In genomic region chr2:43041661-43042360, GRCh38 we compare ENCODE assay signal across 1 cellular context.
TF ChIP-seq lines count a peak whose summit lies in the region.

No MANE protein-coding gene starts in this region.

TF ChIP-seq in K562, 482 proteins besides CTCF, POLR2A, EP300 and RAD21 (continued from another document and continues in another):
- no peak for TF ChIP-seq KLF10 (CRISPR knock-in tag; IDR thresholded peaks at IDR 0.05)
- no peak for TF ChIP-seq BRF1 (IDR thresholded peaks at IDR 0.05; ENCODE audit: borderline replicate concordance, extremely low read depth, insufficient read length)
- TF ChIP-seq ZNF780A (CRISPR knock-in tag; IDR thresholded peaks at IDR 0.05), result no peak
- peak; percentile 91 for TF ChIP-seq ARID1B (IDR thresholded peaks at IDR 0.05)
- no peak for TF ChIP-seq CEBPZ (IDR thresholded peaks at IDR 0.05; ENCODE audit: borderline replicate concordance, low read depth, low read length)
- no peak for TF ChIP-seq NFATC3 (IDR thresholded peaks at IDR 0.05)
- TF ChIP-seq ZBTB9 (CRISPR knock-in tag; IDR thresholded peaks at IDR 0.05), result no peak
- TF ChIP-seq, protein P1, sequence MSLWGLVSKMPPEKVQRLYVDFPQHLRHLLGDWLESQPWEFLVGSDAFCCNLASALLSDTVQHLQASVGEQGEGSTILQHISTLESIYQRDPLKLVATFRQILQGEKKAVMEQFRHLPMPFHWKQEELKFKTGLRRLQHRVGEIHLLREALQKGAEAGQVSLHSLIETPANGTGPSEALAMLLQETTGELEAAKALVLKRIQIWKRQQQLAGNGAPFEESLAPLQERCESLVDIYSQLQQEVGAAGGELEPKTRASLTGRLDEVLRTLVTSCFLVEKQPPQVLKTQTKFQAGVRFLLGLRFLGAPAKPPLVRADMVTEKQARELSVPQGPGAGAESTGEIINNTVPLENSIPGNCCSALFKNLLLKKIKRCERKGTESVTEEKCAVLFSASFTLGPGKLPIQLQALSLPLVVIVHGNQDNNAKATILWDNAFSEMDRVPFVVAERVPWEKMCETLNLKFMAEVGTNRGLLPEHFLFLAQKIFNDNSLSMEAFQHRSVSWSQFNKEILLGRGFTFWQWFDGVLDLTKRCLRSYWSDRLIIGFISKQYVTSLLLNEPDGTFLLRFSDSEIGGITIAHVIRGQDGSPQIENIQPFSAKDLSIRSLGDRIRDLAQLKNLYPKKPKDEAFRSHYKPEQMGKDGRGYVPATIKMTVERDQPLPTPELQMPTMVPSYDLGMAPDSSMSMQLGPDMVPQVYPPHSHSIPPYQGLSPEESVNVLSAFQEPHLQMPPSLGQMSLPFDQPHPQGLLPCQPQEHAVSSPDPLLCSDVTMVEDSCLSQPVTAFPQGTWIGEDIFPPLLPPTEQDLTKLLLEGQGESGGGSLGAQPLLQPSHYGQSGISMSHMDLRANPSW (CRISPR knock-in tag; IDR thresholded peaks at IDR 0.05), result no peak
- TF ChIP-seq CBX2 (IDR thresholded peaks at IDR 0.05; ENCODE audit: insufficient read depth, low read length, poor library complexity, severe bottlenecking), result no peak
- no peak for TF ChIP-seq KLF13 (tag; IDR thresholded peaks at IDR 0.05; ENCODE audit: borderline replicate concordance, low read depth)
- no peak for TF ChIP-seq ZNF584 (CRISPR knock-in tag; IDR thresholded peaks at IDR 0.05; ENCODE audit: low read depth)
- no peak for TF ChIP-seq POU5F1 (IDR thresholded peaks at IDR 0.05; ENCODE audit: borderline replicate concordance, low read depth, low read length, partially characterized antibody)
- 0 out of 2 replicates have a peak, but pooled peaks have one; percentile 37 for TF ChIP-seq TOE1 (IDR thresholded peaks at IDR 0.05; ENCODE audit: borderline replicate concordance)
- TF ChIP-seq TOE1 (CRISPR knock-in tag; IDR thresholded peaks at IDR 0.05; ENCODE audit: borderline replicate concordance, low read depth), result no peak
- TF ChIP-seq ZNF696 (CRISPR knock-in tag; conservative IDR thresholded peaks at IDR 0.05), result no peak
- TF ChIP-seq FUS (optimal IDR thresholded peaks at IDR 0.05; ENCODE audit: low read depth, low read length), result no peak
- peak; percentile 61; the same call in 1 of the 2 replicates for TF ChIP-seq ZNF12 (CRISPR knock-in tag; IDR thresholded peaks at IDR 0.05)
- 0 out of 2 replicates have a peak, but pooled peaks have one; percentile 59 for TF ChIP-seq GTF2E2 (tag; IDR thresholded peaks at IDR 0.05)
- no peak for TF ChIP-seq FOXM1 (IDR thresholded peaks at IDR 0.05; ENCODE audit: low read depth)
- TF ChIP-seq FOXM1 (CRISPR knock-in tag; IDR thresholded peaks at IDR 0.05; ENCODE audit: low read depth), result no peak
- no peak for TF ChIP-seq USF2 (CRISPR knock-in tag; IDR thresholded peaks at IDR 0.05)
- TF ChIP-seq TFAP4 (CRISPR knock-in tag; IDR thresholded peaks at IDR 0.05; ENCODE audit: borderline replicate concordance), result peak; percentile 93
- TF ChIP-seq SRSF9 (IDR thresholded peaks at IDR 0.05; ENCODE audit: borderline replicate concordance, low read depth, low read length), result no peak
- TF ChIP-seq PHB2 (IDR thresholded peaks at IDR 0.05; ENCODE audit: low read depth), result no peak
- TF ChIP-seq, protein P2, sequence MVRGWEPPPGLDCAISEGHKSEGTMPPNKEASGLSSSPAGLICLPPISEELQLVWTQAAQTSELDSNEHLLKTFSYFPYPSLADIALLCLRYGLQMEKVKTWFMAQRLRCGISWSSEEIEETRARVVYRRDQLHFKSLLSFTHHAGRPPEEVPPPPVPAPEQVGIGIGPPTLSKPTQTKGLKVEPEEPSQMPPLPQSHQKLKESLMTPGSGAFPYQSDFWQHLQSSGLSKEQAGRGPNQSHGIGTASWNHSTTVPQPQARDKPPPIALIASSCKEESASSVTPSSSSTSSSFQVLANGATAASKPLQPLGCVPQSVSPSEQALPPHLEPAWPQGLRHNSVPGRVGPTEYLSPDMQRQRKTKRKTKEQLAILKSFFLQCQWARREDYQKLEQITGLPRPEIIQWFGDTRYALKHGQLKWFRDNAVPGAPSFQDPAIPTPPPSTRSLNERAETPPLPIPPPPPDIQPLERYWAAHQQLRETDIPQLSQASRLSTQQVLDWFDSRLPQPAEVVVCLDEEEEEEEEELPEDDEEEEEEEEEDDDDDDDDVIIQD (CRISPR knock-in tag; IDR thresholded peaks at IDR 0.05), result no peak
- TF ChIP-seq POLR2B (IDR thresholded peaks at IDR 0.05; ENCODE audit: low read depth, partially characterized antibody), result no peak
- TF ChIP-seq CHD2 (IDR thresholded peaks at IDR 0.05; ENCODE audit: low read depth, low read length), result no peak
- no peak; the same call in 1 of the 2 replicates for TF ChIP-seq CBFA2T2 (conservative IDR thresholded peaks at IDR 0.05)
- TF ChIP-seq, protein P3, sequence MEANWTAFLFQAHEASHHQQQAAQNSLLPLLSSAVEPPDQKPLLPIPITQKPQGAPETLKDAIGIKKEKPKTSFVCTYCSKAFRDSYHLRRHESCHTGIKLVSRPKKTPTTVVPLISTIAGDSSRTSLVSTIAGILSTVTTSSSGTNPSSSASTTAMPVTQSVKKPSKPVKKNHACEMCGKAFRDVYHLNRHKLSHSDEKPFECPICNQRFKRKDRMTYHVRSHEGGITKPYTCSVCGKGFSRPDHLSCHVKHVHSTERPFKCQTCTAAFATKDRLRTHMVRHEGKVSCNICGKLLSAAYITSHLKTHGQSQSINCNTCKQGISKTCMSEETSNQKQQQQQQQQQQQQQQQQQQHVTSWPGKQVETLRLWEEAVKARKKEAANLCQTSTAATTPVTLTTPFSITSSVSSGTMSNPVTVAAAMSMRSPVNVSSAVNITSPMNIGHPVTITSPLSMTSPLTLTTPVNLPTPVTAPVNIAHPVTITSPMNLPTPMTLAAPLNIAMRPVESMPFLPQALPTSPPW (CRISPR knock-in tag; IDR thresholded peaks at IDR 0.05), result peak; percentile 84
- TF ChIP-seq ZBTB12 (CRISPR knock-in tag; IDR thresholded peaks at IDR 0.05), result no peak
- TF ChIP-seq, protein P4, sequence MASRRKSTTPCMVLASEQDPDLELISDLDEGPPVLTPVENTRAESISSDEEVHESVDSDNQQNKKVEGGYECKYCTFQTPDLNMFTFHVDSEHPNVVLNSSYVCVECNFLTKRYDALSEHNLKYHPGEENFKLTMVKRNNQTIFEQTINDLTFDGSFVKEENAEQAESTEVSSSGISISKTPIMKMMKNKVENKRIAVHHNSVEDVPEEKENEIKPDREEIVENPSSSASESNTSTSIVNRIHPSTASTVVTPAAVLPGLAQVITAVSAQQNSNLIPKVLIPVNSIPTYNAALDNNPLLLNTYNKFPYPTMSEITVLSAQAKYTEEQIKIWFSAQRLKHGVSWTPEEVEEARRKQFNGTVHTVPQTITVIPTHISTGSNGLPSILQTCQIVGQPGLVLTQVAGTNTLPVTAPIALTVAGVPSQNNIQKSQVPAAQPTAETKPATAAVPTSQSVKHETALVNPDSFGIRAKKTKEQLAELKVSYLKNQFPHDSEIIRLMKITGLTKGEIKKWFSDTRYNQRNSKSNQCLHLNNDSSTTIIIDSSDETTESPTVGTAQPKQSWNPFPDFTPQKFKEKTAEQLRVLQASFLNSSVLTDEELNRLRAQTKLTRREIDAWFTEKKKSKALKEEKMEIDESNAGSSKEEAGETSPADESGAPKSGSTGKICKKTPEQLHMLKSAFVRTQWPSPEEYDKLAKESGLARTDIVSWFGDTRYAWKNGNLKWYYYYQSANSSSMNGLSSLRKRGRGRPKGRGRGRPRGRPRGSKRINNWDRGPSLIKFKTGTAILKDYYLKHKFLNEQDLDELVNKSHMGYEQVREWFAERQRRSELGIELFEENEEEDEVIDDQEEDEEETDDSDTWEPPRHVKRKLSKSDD (conservative IDR thresholded peaks at IDR 0.05; ENCODE audit: low read length), result no peak
- TF ChIP-seq MCM3 (IDR thresholded peaks at IDR 0.05), result no peak
- TF ChIP-seq, protein P5, sequence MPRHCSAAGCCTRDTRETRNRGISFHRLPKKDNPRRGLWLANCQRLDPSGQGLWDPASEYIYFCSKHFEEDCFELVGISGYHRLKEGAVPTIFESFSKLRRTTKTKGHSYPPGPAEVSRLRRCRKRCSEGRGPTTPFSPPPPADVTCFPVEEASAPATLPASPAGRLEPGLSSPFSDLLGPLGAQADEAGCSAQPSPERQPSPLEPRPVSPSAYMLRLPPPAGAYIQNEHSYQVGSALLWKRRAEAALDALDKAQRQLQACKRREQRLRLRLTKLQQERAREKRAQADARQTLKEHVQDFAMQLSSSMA (CRISPR knock-in tag; IDR thresholded peaks at IDR 0.05), result no peak
- TF ChIP-seq GATA2 (CRISPR knock-in tag; IDR thresholded peaks at IDR 0.05), result no peak
- TF ChIP-seq, protein P6, sequence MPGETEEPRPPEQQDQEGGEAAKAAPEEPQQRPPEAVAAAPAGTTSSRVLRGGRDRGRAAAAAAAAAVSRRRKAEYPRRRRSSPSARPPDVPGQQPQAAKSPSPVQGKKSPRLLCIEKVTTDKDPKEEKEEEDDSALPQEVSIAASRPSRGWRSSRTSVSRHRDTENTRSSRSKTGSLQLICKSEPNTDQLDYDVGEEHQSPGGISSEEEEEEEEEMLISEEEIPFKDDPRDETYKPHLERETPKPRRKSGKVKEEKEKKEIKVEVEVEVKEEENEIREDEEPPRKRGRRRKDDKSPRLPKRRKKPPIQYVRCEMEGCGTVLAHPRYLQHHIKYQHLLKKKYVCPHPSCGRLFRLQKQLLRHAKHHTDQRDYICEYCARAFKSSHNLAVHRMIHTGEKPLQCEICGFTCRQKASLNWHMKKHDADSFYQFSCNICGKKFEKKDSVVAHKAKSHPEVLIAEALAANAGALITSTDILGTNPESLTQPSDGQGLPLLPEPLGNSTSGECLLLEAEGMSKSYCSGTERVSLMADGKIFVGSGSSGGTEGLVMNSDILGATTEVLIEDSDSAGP (CRISPR knock-in tag; IDR thresholded peaks at IDR 0.05), result no peak
- TF ChIP-seq, protein P7, sequence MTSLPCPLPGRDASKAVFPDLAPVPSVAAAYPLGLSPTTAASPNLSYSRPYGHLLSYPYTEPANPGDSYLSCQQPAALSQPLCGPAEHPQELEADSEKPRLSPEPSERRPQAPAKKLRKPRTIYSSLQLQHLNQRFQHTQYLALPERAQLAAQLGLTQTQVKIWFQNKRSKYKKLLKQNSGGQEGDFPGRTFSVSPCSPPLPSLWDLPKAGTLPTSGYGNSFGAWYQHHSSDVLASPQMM (CRISPR knock-in tag; IDR thresholded peaks at IDR 0.05), result no peak
- TF ChIP-seq, protein P8, sequence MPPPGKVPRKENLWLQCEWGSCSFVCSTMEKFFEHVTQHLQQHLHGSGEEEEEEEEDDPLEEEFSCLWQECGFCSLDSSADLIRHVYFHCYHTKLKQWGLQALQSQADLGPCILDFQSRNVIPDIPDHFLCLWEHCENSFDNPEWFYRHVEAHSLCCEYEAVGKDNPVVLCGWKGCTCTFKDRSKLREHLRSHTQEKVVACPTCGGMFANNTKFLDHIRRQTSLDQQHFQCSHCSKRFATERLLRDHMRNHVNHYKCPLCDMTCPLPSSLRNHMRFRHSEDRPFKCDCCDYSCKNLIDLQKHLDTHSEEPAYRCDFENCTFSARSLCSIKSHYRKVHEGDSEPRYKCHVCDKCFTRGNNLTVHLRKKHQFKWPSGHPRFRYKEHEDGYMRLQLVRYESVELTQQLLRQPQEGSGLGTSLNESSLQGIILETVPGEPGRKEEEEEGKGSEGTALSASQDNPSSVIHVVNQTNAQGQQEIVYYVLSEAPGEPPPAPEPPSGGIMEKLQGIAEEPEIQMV (tag; conservative IDR thresholded peaks at IDR 0.05; ENCODE audit: low read depth), result no peak
- TF ChIP-seq ZNF133 (CRISPR knock-in tag; IDR thresholded peaks at IDR 0.05), result no peak
- TF ChIP-seq XRCC3 (IDR thresholded peaks at IDR 0.05), result no peak
